ENCODE assay signal across 8 cellular contexts in genomic region chr3:194312743-194313281, GRCh38. TPM values are rescaled to one million over a fixed set of nuclear protein-coding genes. Genes with fewer than 3 reads are reported as not detected.
DNase-seq lines count a peak whose midpoint lies in the region; ATAC-seq and TF ChIP-seq lines count a peak whose summit lies in the region.

No MANE protein-coding gene starts in this region.

- no peaks in the 10 kb centered on the region for H3K9me3 Mint-ChIP-seq in activated naive CD8-positive, alpha-beta T cell treated with anti-CD3 and anti-CD28 coated beads, Interleukin-2, amount 10 ng/mL, durations not matched to agents 7 days and 5 days
- no peaks in the 10 kb centered on the region for H3K9me3 Mint-ChIP-seq in activated naive CD8-positive, alpha-beta T cell treated with anti-CD3 and anti-CD28 coated beads, Interleukin-2, amount 50 U/mL, for 24 hours
- H3K9me3 Mint-ChIP-seq in brain, result peaks cover 3 to 9% (median 5%) of the 10 kb centered on the region in 5 experiments

- POLR2A ChIA-PET in activated naive CD8-positive, alpha-beta T cell treated with anti-CD3 and anti-CD28 coated beads, Interleukin-2, amount 10 ng/mL, durations not matched to agents 7 days and 5 days (lab: Charles Lee), result no interaction called here

- peak; percentile 28 for DNase-seq in activated naive CD8-positive, alpha-beta T cell treated with anti-CD3 and anti-CD28 coated beads, Interleukin-2, amount 10 ng/mL, durations not matched to agents 7 days and 5 days
- DNase-seq in activated naive CD8-positive, alpha-beta T cell treated with anti-CD3 and anti-CD28 coated beads, Interleukin-2, amount 50 U/mL, for 24 hours, result no peak
- DNase-seq in mesenteric fat pad (ENCODE audit: low spot score) (peak; percentile 86), NCI-H1694 (lab: John Stamatoyannopoulos, UW) (no peak), germinal center (ENCODE audit: low spot score) (no peak)
- DNase-seq in stimulated activated CD8-positive, alpha-beta memory T cell treated with anti-CD3 and anti-CD28 coated beads, Interleukin-4, amount 100 ng/mL, for 48 hours, result no peak

- peaks cover 77% of the 10 kb centered on the region for H3K27me3 Mint-ChIP-seq in activated naive CD8-positive, alpha-beta T cell treated with anti-CD3 and anti-CD28 coated beads, Interleukin-2, amount 10 ng/mL, durations not matched to agents 7 days and 5 days
- H3K27me3 Mint-ChIP-seq in activated naive CD8-positive, alpha-beta T cell treated with anti-CD3 and anti-CD28 coated beads, Interleukin-2, amount 50 U/mL, for 24 hours, result peaks cover 49% of the 10 kb centered on the region
- peaks cover 41% of the 10 kb centered on the region for H3K27me3 Mint-ChIP-seq in brain

- TF ChIP-seq CTCF in brain (conservative IDR thresholded peaks at IDR 0.05), result no peak

- no peak for ATAC-seq in activated naive CD8-positive, alpha-beta T cell treated with anti-CD3 and anti-CD28 coated beads, Interleukin-2, amount 10 ng/mL, durations not matched to agents 7 days and 5 days (ENCODE audit: low read depth)
- no peak for ATAC-seq in activated naive CD8-positive, alpha-beta T cell treated with anti-CD3 and anti-CD28 coated beads, Interleukin-2, amount 50 U/mL, for 24 hours
- no peak for ATAC-seq in HG03196 (IDR thresholded peaks at IDR 0.05; ENCODE audit: unreplicated experiment)

- peaks cover 3% of the 10 kb centered on the region for H3K36me3 Mint-ChIP-seq in activated naive CD8-positive, alpha-beta T cell treated with anti-CD3 and anti-CD28 coated beads, Interleukin-2, amount 10 ng/mL, durations not matched to agents 7 days and 5 days
- no peaks in the 10 kb centered on the region for H3K36me3 Mint-ChIP-seq in activated naive CD8-positive, alpha-beta T cell treated with anti-CD3 and anti-CD28 coated beads, Interleukin-2, amount 50 U/mL, for 24 hours (ENCODE audit: low read depth)
- H3K36me3 Mint-ChIP-seq in brain, result no peaks in the 10 kb centered on the region

- H3K4me3 Mint-ChIP-seq in activated naive CD8-positive, alpha-beta T cell treated with anti-CD3 and anti-CD28 coated beads, Interleukin-2, amount 10 ng/mL, durations not matched to agents 7 days and 5 days, result no peak overlapping the region
- H3K4me3 Mint-ChIP-seq in activated naive CD8-positive, alpha-beta T cell treated with anti-CD3 and anti-CD28 coated beads, Interleukin-2, amount 50 U/mL, for 24 hours, result no peak overlapping the region
- H3K4me3 Mint-ChIP-seq in brain, result peak overlapping the region in 4 of 5 experiments; percentile 38 to 76 (median 54)

- peaks cover 35% of the 10 kb centered on the region for H3K4me1 Mint-ChIP-seq in activated naive CD8-positive, alpha-beta T cell treated with anti-CD3 and anti-CD28 coated beads, Interleukin-2, amount 10 ng/mL, durations not matched to agents 7 days and 5 days
- peaks cover 27% of the 10 kb centered on the region for H3K4me1 Mint-ChIP-seq in activated naive CD8-positive, alpha-beta T cell treated with anti-CD3 and anti-CD28 coated beads, Interleukin-2, amount 50 U/mL, for 24 hours
- H3K4me1 Mint-ChIP-seq in brain, result peaks cover 74% of the 10 kb centered on the region

- H3K27ac Mint-ChIP-seq in activated naive CD8-positive, alpha-beta T cell treated with anti-CD3 and anti-CD28 coated beads, Interleukin-2, amount 10 ng/mL, durations not matched to agents 7 days and 5 days, result no peak overlapping the region
- no peak overlapping the region for H3K27ac Mint-ChIP-seq in activated naive CD8-positive, alpha-beta T cell treated with anti-CD3 and anti-CD28 coated beads, Interleukin-2, amount 50 U/mL, for 24 hours
- H3K27ac Mint-ChIP-seq in brain, result peak overlapping the region; percentile 48 to 81 (median 52)

RNA-seq across cellular contexts. Expression of gene CPN2, which starts 38.3 kb away (rescaled TPM):
- total RNA-seq in activated naive CD8-positive, alpha-beta T cell treated with anti-CD3 and anti-CD28 coated beads, Interleukin-2, amount 10 ng/mL, durations not matched to agents 7 days and 5 days, result not detected
- polyA plus RNA-seq in brain (ENCODE audit: insufficient read depth, low read depth, low replicate concordance), result not detected
- 0.16 TPM for total RNA-seq in mesenteric fat pad

RNA-seq across cellular contexts. Expression of gene LRRC15, which starts 56.7 kb away (rescaled TPM):
- total RNA-seq in activated naive CD8-positive, alpha-beta T cell treated with anti-CD3 and anti-CD28 coated beads, Interleukin-2, amount 10 ng/mL, durations not matched to agents 7 days and 5 days, result not detected
- polyA plus RNA-seq in brain (ENCODE audit: insufficient read depth, low read depth, low replicate concordance), result not detected
- 0.35 TPM for total RNA-seq in mesenteric fat pad

Comparison
In these comparisons a context has a peak if more than half of its experiments do, and no peak if none do; other contexts are left out.
1. DNase-seq: peak in activated naive CD8-positive, alpha-beta T cell treated with anti-CD3 and anti-CD28 coated beads, Interleukin-2, amount 10 ng/mL, durations not matched to agents 7 days and 5 days (single experiment) and mesenteric fat pad (single experiment); none in activated naive CD8-positive, alpha-beta T cell treated with anti-CD3 and anti-CD28 coated beads, Interleukin-2, amount 50 U/mL, for 24 hours (single experiment), stimulated activated CD8-positive, alpha-beta memory T cell treated with anti-CD3 and anti-CD28 coated beads, Interleukin-4, amount 100 ng/mL, for 48 hours (single experiment), NCI-H1694 (single experiment) and germinal center (single experiment).
2. H3K27ac Mint-ChIP-seq: peak in brain (5 of 5); none in activated naive CD8-positive, alpha-beta T cell treated with anti-CD3 and anti-CD28 coated beads, Interleukin-2, amount 10 ng/mL, durations not matched to agents 7 days and 5 days (single experiment) and activated naive CD8-positive, alpha-beta T cell treated with anti-CD3 and anti-CD28 coated beads, Interleukin-2, amount 50 U/mL, for 24 hours (single experiment).
3. H3K4me3 Mint-ChIP-seq: peak in brain (4 of 5); none in activated naive CD8-positive, alpha-beta T cell treated with anti-CD3 and anti-CD28 coated beads, Interleukin-2, amount 10 ng/mL, durations not matched to agents 7 days and 5 days (single experiment) and activated naive CD8-positive, alpha-beta T cell treated with anti-CD3 and anti-CD28 coated beads, Interleukin-2, amount 50 U/mL, for 24 hours (single experiment).